ENCODE assay signal across 22 cellular contexts in the genomic region with DNA sequence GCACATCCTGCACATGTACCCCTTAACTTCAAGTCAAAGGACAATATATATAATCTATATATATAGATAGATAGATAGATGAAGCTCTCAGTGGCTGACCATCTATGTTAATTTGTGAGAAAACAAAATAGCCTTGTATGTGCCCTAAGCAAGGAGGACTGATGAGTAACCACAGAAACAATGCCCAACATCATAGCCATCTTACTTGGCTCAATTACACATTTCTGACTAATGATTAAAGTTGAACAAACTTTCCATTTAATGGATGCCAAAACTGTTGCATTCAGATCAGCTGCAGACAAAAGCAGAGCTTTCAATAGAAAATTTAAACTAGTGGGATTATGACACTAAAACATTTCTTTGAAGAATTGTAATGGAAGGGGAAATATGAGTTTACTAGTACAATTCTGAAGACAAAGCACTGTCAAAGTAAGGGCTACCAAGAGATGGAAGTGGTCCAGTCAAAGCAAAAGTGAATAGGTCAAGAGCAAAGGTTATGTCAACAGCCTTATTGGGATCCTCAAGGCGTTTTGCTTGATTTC.
DNase-seq lines count a peak whose midpoint lies in the region; ATAC-seq, FAIRE-seq and TF ChIP-seq lines count a peak whose summit lies in the region.
"Had no signal": no experiment of that assay in that cellular context is flagged by ENCODE, and none has a peak within 500 bp of the region (broad histone marks: within the 10 kb centered on the region; RNA-seq: fewer than 3 reads in every experiment).

No MANE protein-coding gene starts in this region.

- FAIRE-seq in keratinocyte (lab: Jason Lieb, UNC): peak; percentile 69
- FAIRE-seq: A549, GM19239 had no signal

- ATAC-seq in sciatic nerve: no peak
- ATAC-seq: A549; stimulated activated naive CD8-positive, alpha-beta T cell treated with anti-CD3 and anti-CD28 coated beads, Interleukin-15, Interleukin-2, amounts not matched to agents 100 U/mL and 50 U/mL, for 24 hours had no signal

- H3K27ac ChIP-seq in ACC112 (ENCODE audit: low read depth, low read length): peak overlapping the region; percentile 11
- H3K27ac ChIP-seq in keratinocyte (ENCODE audit: control insufficient read depth, insufficient read depth, low read length): peak overlapping the region; percentile 36
- H3K27ac ChIP-seq in CD8-positive, alpha-beta memory T cell (ENCODE audit: low read depth, low read length): no peak overlapping the region
- H3K27ac ChIP-seq: A549, hepatocyte had no signal

- H3K27me3 ChIP-seq in ACC112 (ENCODE audit: insufficient read depth, low read length) (no peaks in the 10 kb centered on the region), keratinocyte (ENCODE audit: control insufficient read depth, extremely low read depth, insufficient read depth, low read length) (no peaks in the 10 kb centered on the region)
- no peaks in the 10 kb centered on the region for H3K27me3 ChIP-seq in CD8-positive, alpha-beta memory T cell (ENCODE audit: insufficient read depth, low read length, poor library complexity, severe bottlenecking)
- H3K27me3 ChIP-seq: hepatocyte had no signal

- H3K36me3 ChIP-seq in ACC112 (ENCODE audit: insufficient read depth, low read length) (no peaks in the 10 kb centered on the region), keratinocyte (ENCODE audit: control insufficient read depth in 2 of 2, extremely low read depth in 1 of 2, insufficient read depth in 2 of 2, low read length in 2 of 2) (no peaks in the 10 kb centered on the region)
- H3K36me3 ChIP-seq in CD8-positive, alpha-beta memory T cell (ENCODE audit: insufficient read depth, low read length): no peaks in the 10 kb centered on the region

- POLR2A ChIA-PET in CD8-positive, alpha-beta memory T cell (lab: Charles Lee): no interaction called here

- H3K9me3 ChIP-seq in keratinocyte (ENCODE audit: control insufficient read depth, low read depth, low read length): no peaks in the 10 kb centered on the region
- H3K9me3 ChIP-seq in CD8-positive, alpha-beta memory T cell (ENCODE audit: low read length): no peaks in the 10 kb centered on the region
- H3K9me3 ChIP-seq: A549 had no signal

- H3K36me3 Mint-ChIP-seq in CD8-positive, alpha-beta memory T cell: no peaks in the 10 kb centered on the region
- H3K36me3 Mint-ChIP-seq: type B pancreatic cell had no signal

- peaks cover 18 to 49% (median 31%) of the 10 kb centered on the region in 5 donors for H3K9me3 Mint-ChIP-seq in CD8-positive, alpha-beta memory T cell

- CTCF ChIA-PET in CD8-positive, alpha-beta memory T cell (lab: Charles Lee): no interaction called here

- H3K9ac ChIP-seq in keratinocyte (ENCODE audit: control insufficient read depth, extremely low read depth, insufficient read depth, low read length): no peak overlapping the region

- H3K4me1 ChIP-seq in ACC112 (ENCODE audit: control insufficient read depth, insufficient read depth, low read length, unreplicated experiment) (peaks cover 18% of the 10 kb centered on the region), keratinocyte (ENCODE audit: control insufficient read depth, extremely low read depth, insufficient read depth, low read length) (peaks cover 21% of the 10 kb centered on the region)
- no peaks in the 10 kb centered on the region for H3K4me1 ChIP-seq in CD8-positive, alpha-beta memory T cell (ENCODE audit: insufficient read depth, low read length)
- H3K4me1 ChIP-seq: A549 had no signal

- no peaks in the 10 kb centered on the region for H3K27me3 Mint-ChIP-seq in CD8-positive, alpha-beta memory T cell
- H3K27me3 Mint-ChIP-seq: CD4-positive, alpha-beta T cell; type B pancreatic cell had no signal

- H2AFZ ChIP-seq in ACC112 (ENCODE audit: low read length, unreplicated experiment) (no peak overlapping the region), keratinocyte (ENCODE audit: control insufficient read depth, low read length) (no peak overlapping the region)
- H2AFZ ChIP-seq: hepatocyte had no signal

- H3K4me2 ChIP-seq in keratinocyte (ENCODE audit: control insufficient read depth, extremely low read depth, insufficient read depth, low read depth, low read length): no peak overlapping the region
- H3K4me2 ChIP-seq: A549, hepatocyte had no signal

- H3K79me2 ChIP-seq in ACC112 (ENCODE audit: control insufficient read depth, insufficient read depth, low read length, unreplicated experiment) (no peaks in the 10 kb centered on the region), keratinocyte (ENCODE audit: control insufficient read depth, insufficient read depth, low read length) (no peaks in the 10 kb centered on the region)
- H3K79me2 ChIP-seq: hepatocyte had no signal

- intact Hi-C loops in sciatic nerve (cut with DNase I): no loop called here

- no peaks in the 10 kb centered on the region for H3K4me1 Mint-ChIP-seq in CD8-positive, alpha-beta memory T cell
- H3K4me1 Mint-ChIP-seq: neural crest cell had no signal

- dilution Hi-C loops in keratinocyte (cut with MboI; ENCODE audit: extremely low pct_ligation_motif_present, low sequenced_read_pairs): no loop called here

- H3K4me3 ChIP-seq in ACC112 (ENCODE audit: low read depth, low read length) (no peak overlapping the region), cardiac fibroblast (replicated peaks in 1 of 2; ENCODE audit: low read depth in 2 of 2, low read length in 2 of 2) (no peak overlapping the region), keratinocyte (ENCODE audit: control insufficient read depth in 2 of 3, extremely low read depth in 1 of 3, insufficient read depth in 2 of 3, low read depth in 1 of 3, low read length in 3 of 3) (no peak overlapping the region)
- no peak overlapping the region for H3K4me3 ChIP-seq in CD8-positive, alpha-beta memory T cell (ENCODE audit: low read length)
- H3K4me3 ChIP-seq: A549, hepatocyte had no signal

- no peak overlapping the region for H3K4me3 Mint-ChIP-seq in CD8-positive, alpha-beta memory T cell
- H3K4me3 Mint-ChIP-seq: CD4-positive, alpha-beta T cell; neural crest cell; type B pancreatic cell had no signal

- DNase-seq in M059J (ENCODE audit: low read depth) (peak; percentile 72), cardiac fibroblast (ENCODE audit: low read depth in 2 of 2) (peak; percentile 76 to 87), keratinocyte (ENCODE audit: low read depth, low spot score) (no peak), sciatic nerve (ENCODE audit: low spot score) (no peak), NCI-H187 (lab: John Stamatoyannopoulos, UW) (no peak)
- DNase-seq in CD8-positive, alpha-beta memory T cell: no peak
- no peak for DNase-seq in activated CD4-positive, alpha-beta T cell treated with anti-CD3 and anti-CD28 coated beads for 1 hour
- DNase-seq: aorta; CD4-positive, alpha-beta T cell; dermis blood vessel endothelial cell; erythroblast; midbrain; NCI-H1694 treated with DMSO at 0.1 percent for 48 hours; NCI-H510A; stimulated activated naive CD8-positive, alpha-beta T cell treated with anti-CD3 and anti-CD28 coated beads, Interleukin-15, Interleukin-2, amounts not matched to agents 100 U/mL and 50 U/mL, for 24 hours; T1000 had no signal

- H3K9me1 ChIP-seq in keratinocyte (ENCODE audit: control insufficient read depth, extremely low read depth, insufficient read depth, low read length): no peaks in the 10 kb centered on the region

- H3K27ac Mint-ChIP-seq in CD8-positive, alpha-beta memory T cell: no peak overlapping the region
- H3K27ac Mint-ChIP-seq: CD4-positive, alpha-beta T cell; type B pancreatic cell had no signal

- TF ChIP-seq CTCF in cardiac fibroblast (IDR thresholded peaks at IDR 0.05; ENCODE audit: low read depth, low read length) (no peak), keratinocyte (optimal IDR thresholded peaks at IDR 0.05 in 1 of 3, IDR thresholded peaks at IDR 0.05 in 1 of 3, conservative IDR thresholded peaks at IDR 0.05 in 1 of 3; ENCODE audit: extremely low read depth in 1 of 3, insufficient read depth in 2 of 3, low read length in 3 of 3) (no peak)

- no peaks in the 10 kb centered on the region for H4K20me1 ChIP-seq in keratinocyte (ENCODE audit: control insufficient read depth, extremely low read depth, insufficient read depth, low read length)

Comparison
In these comparisons a context has a peak if more than half of its experiments do, and no peak if none do; other contexts are left out.
1. DNase-seq: peak in M059J (single experiment) and cardiac fibroblast (2 of 2); none in keratinocyte (single experiment), sciatic nerve (single experiment), CD8-positive, alpha-beta memory T cell (0 of 5), activated CD4-positive, alpha-beta T cell treated with anti-CD3 and anti-CD28 coated beads for 1 hour (single experiment) and NCI-H187 (0 of 2).